ENCODE assay signal across 8 cellular contexts in genomic region chr6:104789770-104790190, GRCh38.
A peak's percentile ranks its signal among the peaks of the same experiment; 100 is the strongest.
DNase-seq lines count a peak whose midpoint lies in the region; ATAC-seq and TF ChIP-seq lines count a peak whose summit lies in the region.

No MANE protein-coding gene starts in this region.

- H3K79me2 ChIP-seq in smooth muscle cell (ENCODE audit: low read depth) = no peaks in the 10 kb centered on the region

- in situ Hi-C loops in SK-MEL-5 (cut with HindIII; ENCODE audit: low pct_unique_long_range_greater_than_20kb, low sequenced_read_pairs) = no loop called here

- WGBS in smooth muscle cell (ENCODE audit: low lambda C conversion rate) = 31% methylated on average over 5 of the region's 5 CpGs

- H4K20me1 ChIP-seq in smooth muscle cell (ENCODE audit: low read depth) = no peaks in the 10 kb centered on the region

- H3K4me3 ChIP-seq in epithelial cell of proximal tubule (ENCODE audit: low read depth, low read length) = no peak overlapping the region
- H3K4me3 ChIP-seq in smooth muscle cell = no peak overlapping the region

- H3K27ac ChIP-seq in smooth muscle cell (ENCODE audit: low read depth) = peak overlapping the region; percentile 64

- TF ChIP-seq CTCF in epithelial cell of proximal tubule (conservative IDR thresholded peaks at IDR 0.05; ENCODE audit: low read depth, low read length) = peak; percentile 50
- TF ChIP-seq CTCF in smooth muscle cell (IDR thresholded peaks at IDR 0.05; ENCODE audit: borderline replicate concordance, insufficient read depth, poor library complexity, severe bottlenecking) = peak; percentile 44

- H3K4me1 ChIP-seq in smooth muscle cell (ENCODE audit: low read depth) = no peaks in the 10 kb centered on the region

- peak; percentile 3 for DNase-seq in NCI-H146 (lab: John Stamatoyannopoulos, UW)
- no peak for DNase-seq in NCI-H146 treated with DMSO at 0.1 percent for 48 hours (lab: John Stamatoyannopoulos, UW; ENCODE audit: unreplicated experiment)
- peak; percentile 65 for DNase-seq in SK-MEL-5 (ENCODE audit: low read depth, low spot score)
- DNase-seq in epithelial cell of proximal tubule (ENCODE audit: low read depth) = no peak
- DNase-seq in smooth muscle cell (lab: John Stamatoyannopoulos, UW; ENCODE audit: unreplicated experiment) = no peak

- H3K27me3 ChIP-seq in smooth muscle cell (ENCODE audit: low read depth) = no peaks in the 10 kb centered on the region

- no peaks in the 10 kb centered on the region for H3K9me3 ChIP-seq in smooth muscle cell (replicated peaks; ENCODE audit: low read depth)

- H2AFZ ChIP-seq in smooth muscle cell (ENCODE audit: low read depth) = peak overlapping the region; percentile 63

- H3K36me3 ChIP-seq in smooth muscle cell (ENCODE audit: low read depth) = no peaks in the 10 kb centered on the region

- no peaks in the 10 kb centered on the region for H3F3A ChIP-seq in smooth muscle cell (ENCODE audit: low read depth)

- ATAC-seq in GM19452 (IDR thresholded peaks at IDR 0.05; ENCODE audit: unreplicated experiment) (peak; percentile 76), HG03439 (IDR thresholded peaks at IDR 0.05; ENCODE audit: unreplicated experiment) (peak; percentile 80), HG02970 (IDR thresholded peaks at IDR 0.05; ENCODE audit: low FRiP score, unreplicated experiment) (no peak)

- H3K9ac ChIP-seq in smooth muscle cell (ENCODE audit: low read depth) = no peak overlapping the region

- peak overlapping the region; percentile 77 for H3K4me2 ChIP-seq in smooth muscle cell

Comparison
In these comparisons a context has a peak if more than half of its experiments do, and no peak if none do; other contexts are left out.
1. DNase-seq: peak in NCI-H146 (single experiment) and SK-MEL-5 (single experiment); none in NCI-H146 treated with DMSO at 0.1 percent for 48 hours (single experiment), epithelial cell of proximal tubule (single experiment) and smooth muscle cell (single experiment).